Comparison of ENCODE assay signal across 8 cellular contexts in genomic region chr5:92641031-92641962, GRCh38.
DNase-seq lines count a peak whose midpoint lies in the region; ATAC-seq and TF ChIP-seq lines count a peak whose summit lies in the region.

No MANE protein-coding gene starts in this region.

- H3K36me3 ChIP-seq in esophagus squamous epithelium (no peaks in the 10 kb centered on the region), psoas muscle (ENCODE audit: insufficient read depth in 1 of 2, low read depth in 1 of 2) (no peaks in the 10 kb centered on the region)

- TF ChIP-seq POLR2A in esophagus squamous epithelium (IDR thresholded peaks at IDR 0.05), result no peak

- peak; percentile 55 for ATAC-seq in GM18868 (IDR thresholded peaks at IDR 0.05; ENCODE audit: unreplicated experiment)
- ATAC-seq in psoas muscle, result no peak
- no peak for ATAC-seq in activated T-helper 17 cell treated with anti-CD3 and anti-CD28 coated beads, Interleukin-2, amount 50 U/mL, for 72 hours (replicated peaks)
- ATAC-seq in GM21737 (IDR thresholded peaks at IDR 0.05; ENCODE audit: unreplicated experiment), result no peak
- no peak for ATAC-seq in activated naive CD8-positive, alpha-beta T cell treated with anti-CD3 and anti-CD28 coated beads, Interleukin-2, amount 50 U/mL, for 24 hours

- DNase-seq in NCI-H748 (lab: John Stamatoyannopoulos, UW; ENCODE audit: unreplicated experiment) (peak; percentile 94), esophagus squamous epithelium (lab: John Stamatoyannopoulos, UW) (no peak), psoas muscle (no peak)
- no peak for DNase-seq in activated naive CD4-positive, alpha-beta T cell (lab: John Stamatoyannopoulos, UW)
- DNase-seq in activated naive CD8-positive, alpha-beta T cell treated with anti-CD3 and anti-CD28 coated beads, Interleukin-2, amount 50 U/mL, for 24 hours, result no peak

- H3K4me3 ChIP-seq in esophagus squamous epithelium, result peak overlapping the region in 3 of 4 donors; percentile 8 to 41 (median 15)
- peak overlapping the region; percentile 48 for H3K4me3 ChIP-seq in psoas muscle

- H3K9me3 ChIP-seq in esophagus squamous epithelium, result no peaks in the 10 kb centered on the region
- no peaks in the 10 kb centered on the region for H3K9me3 ChIP-seq in psoas muscle

- H3K27me3 ChIP-seq in esophagus squamous epithelium, result no peaks in the 10 kb centered on the region
- H3K27me3 ChIP-seq in psoas muscle (ENCODE audit: insufficient read depth in 3 of 3, low read length in 2 of 3), result no peaks in the 10 kb centered on the region

- H3K36me3 Mint-ChIP-seq in activated T-helper 17 cell treated with anti-CD3 and anti-CD28 coated beads, Interleukin-2, amount 50 U/mL, for 72 hours (ENCODE audit: low read depth), result no peaks in the 10 kb centered on the region
- H3K36me3 Mint-ChIP-seq in activated naive CD8-positive, alpha-beta T cell treated with anti-CD3 and anti-CD28 coated beads, Interleukin-2, amount 50 U/mL, for 24 hours (ENCODE audit: low read depth), result no peaks in the 10 kb centered on the region

- no peak overlapping the region for H3K27ac ChIP-seq in esophagus squamous epithelium
- H3K27ac ChIP-seq in psoas muscle, result no peak overlapping the region

- intact Hi-C loops in esophagus squamous epithelium (cut with DNase I), result no loop called here
- intact Hi-C loops in psoas muscle (cut with DNase I), result no loop called here

- H3K4me1 Mint-ChIP-seq in activated T-helper 17 cell treated with anti-CD3 and anti-CD28 coated beads, Interleukin-2, amount 50 U/mL, for 72 hours, result no peaks in the 10 kb centered on the region
- no peaks in the 10 kb centered on the region for H3K4me1 Mint-ChIP-seq in activated naive CD8-positive, alpha-beta T cell treated with anti-CD3 and anti-CD28 coated beads, Interleukin-2, amount 50 U/mL, for 24 hours

- H3K27ac Mint-ChIP-seq in activated T-helper 17 cell treated with anti-CD3 and anti-CD28 coated beads, Interleukin-2, amount 50 U/mL, for 72 hours, result no peak overlapping the region
- H3K27ac Mint-ChIP-seq in activated naive CD8-positive, alpha-beta T cell treated with anti-CD3 and anti-CD28 coated beads, Interleukin-2, amount 50 U/mL, for 24 hours, result no peak overlapping the region

- no peak overlapping the region for H3K4me3 Mint-ChIP-seq in activated T-helper 17 cell treated with anti-CD3 and anti-CD28 coated beads, Interleukin-2, amount 50 U/mL, for 72 hours
- H3K4me3 Mint-ChIP-seq in activated naive CD8-positive, alpha-beta T cell treated with anti-CD3 and anti-CD28 coated beads, Interleukin-2, amount 50 U/mL, for 24 hours, result no peak overlapping the region

- H3K4me1 ChIP-seq in esophagus squamous epithelium (peaks cover 0 to 13% (median 0%) of the 10 kb centered on the region in 3 donors), psoas muscle (no peaks in the 10 kb centered on the region)

- no peaks in the 10 kb centered on the region for H3K27me3 Mint-ChIP-seq in activated T-helper 17 cell treated with anti-CD3 and anti-CD28 coated beads, Interleukin-2, amount 50 U/mL, for 72 hours
- no peaks in the 10 kb centered on the region for H3K27me3 Mint-ChIP-seq in activated naive CD8-positive, alpha-beta T cell treated with anti-CD3 and anti-CD28 coated beads, Interleukin-2, amount 50 U/mL, for 24 hours

- no peak for TF ChIP-seq CTCF in esophagus squamous epithelium (IDR thresholded peaks at IDR 0.05)
- no peak for TF ChIP-seq CTCF in psoas muscle (IDR thresholded peaks at IDR 0.05)

- no peaks in the 10 kb centered on the region for H3K9me3 Mint-ChIP-seq in activated T-helper 17 cell treated with anti-CD3 and anti-CD28 coated beads, Interleukin-2, amount 50 U/mL, for 72 hours
- no peaks in the 10 kb centered on the region for H3K9me3 Mint-ChIP-seq in activated naive CD8-positive, alpha-beta T cell treated with anti-CD3 and anti-CD28 coated beads, Interleukin-2, amount 50 U/mL, for 24 hours

- 7 to 8% methylated on average over 10 of the region's 10 CpGs for WGBS in esophagus squamous epithelium, 2 donors
- WGBS in psoas muscle, 3 donors, result 6 to 10% (median 9%) methylated on average over 10 of the region's 10 CpGs
